1 cellular context compared by ENCODE assay signal in genomic region chr4:168654206-168655174, GRCh38.
TF ChIP-seq lines count a peak whose summit lies in the region.

No MANE protein-coding gene starts in this region.

TF ChIP-seq in GM23338, 12 proteins besides CTCF, POLR2A, EP300 and RAD21 (continued from another document):
- TF ChIP-seq ZNF462 (CRISPR knock-in tag; IDR thresholded peaks at IDR 0.05) (no peak), ZNF114 (CRISPR knock-in tag; IDR thresholded peaks at IDR 0.05) (no peak), JUNB (IDR thresholded peaks at IDR 0.05; ENCODE audit: unreplicated experiment) (no peak), ZNF331 (CRISPR knock-in tag; IDR thresholded peaks at IDR 0.05; ENCODE audit: low read depth) (no peak), CREB1 (CRISPR knock-in tag; IDR thresholded peaks at IDR 0.05; ENCODE audit: low read depth) (no peak)
TF ChIP-seq in GM23338: peak in this region for 0.
